In genomic region chr18:74825460-74825859, GRCh38 we compare ENCODE assay signal across 24 cellular contexts.
"Had no signal": no experiment of that assay in that cellular context is flagged by ENCODE, and none has a peak within 500 bp of the region (broad histone marks: within the 10 kb centered on the region; RNA-seq: fewer than 3 reads in every experiment).

No MANE protein-coding gene starts in this region.

- H3K36me3 ChIP-seq: gastrocnemius medialis, ovary, sigmoid colon, stomach, thyroid gland, vagina had no signal

- DNase-seq: effector CD8-positive, alpha-beta T cell; endodermal cell; foreskin fibroblast; gastrocnemius medialis; head of caudate nucleus; kidney; natural killer cell; occipital lobe; ovary; posterior cingulate gyrus; psoas muscle; right cardiac atrium; sigmoid colon; stimulated activated CD4-positive, alpha-beta T cell treated with anti-CD3 and anti-CD28 coated beads, Interleukin-2, amount 100 ng/mL, for 24 hours; stimulated activated CD4-positive, alpha-beta T cell treated with anti-CD3 and anti-CD28 coated beads, Interleukin-4, amount 100 ng/mL, for 24 hours; stimulated activated naive CD4-positive, alpha-beta T cell treated with Interleukin-2 at 50 U/mL for 16 hours; stomach; thyroid gland had no signal

- H3K27ac ChIP-seq: epithelial cell of prostate, gastrocnemius medialis, ovary, psoas muscle, sigmoid colon, stomach, thyroid gland, vagina had no signal

- H3K4me3 ChIP-seq: gastrocnemius medialis, lung, ovary, psoas muscle, sigmoid colon, stomach, thyroid gland, vagina had no signal

- H3K9me3 ChIP-seq: gastrocnemius medialis, ovary, psoas muscle, sigmoid colon, stomach, thyroid gland, vagina had no signal

- ATAC-seq: esophagus mucosa; gastrocnemius medialis; left lobe of liver; natural killer cell; psoas muscle; right cardiac atrium; stimulated activated effector memory CD8-positive, alpha-beta T cell treated with anti-CD3 and anti-CD28 coated beads, Interleukin-12 subunit alpha, Interleukin-12 subunit beta, amount 100 ng/mL, for 72 hours had no signal

- H3K27me3 ChIP-seq: gastrocnemius medialis, ovary, sigmoid colon, stomach, thyroid gland, vagina had no signal

- H3K4me1 ChIP-seq: psoas muscle, sigmoid colon, stomach, vagina had no signal
